1 cellular context compared by ENCODE assay signal in genomic region chrX:119605739-119606507, GRCh38.
TF ChIP-seq lines count a peak whose summit lies in the region.

Gene NKRF (minus strand): TSS chrX:119606424.

TF ChIP-seq in K562, 482 proteins besides CTCF, POLR2A, EP300 and RAD21 (continued from another document and continues in another):
- TF ChIP-seq RBM39 (optimal IDR thresholded peaks at IDR 0.05; ENCODE audit: low read depth, low read length), result no peak
- no peak for TF ChIP-seq CC2D1A (IDR thresholded peaks at IDR 0.05)
- peak; percentile 67; the same call in 1 of the 2 replicates for TF ChIP-seq TFAP4 (CRISPR knock-in tag; IDR thresholded peaks at IDR 0.05; ENCODE audit: borderline replicate concordance)
- TF ChIP-seq HNRNPK (IDR thresholded peaks at IDR 0.05; ENCODE audit: low read depth, low read length, poor library complexity, severe bottlenecking), result no peak
- no peak for TF ChIP-seq CUX1 (CRISPR knock-in tag; IDR thresholded peaks at IDR 0.05)
- peak; percentile 61 for TF ChIP-seq SMAD1 (IDR thresholded peaks at IDR 0.05; ENCODE audit: low read depth, low read length, partially characterized antibody)
- 0 out of 2 replicates have a peak, but pooled peaks have one; percentile 37 for TF ChIP-seq NKRF (IDR thresholded peaks at IDR 0.05; ENCODE audit: borderline replicate concordance)
- TF ChIP-seq RBM14 (IDR thresholded peaks at IDR 0.05; ENCODE audit: borderline replicate concordance, insufficient read depth, low read depth, low read length), result no peak
- no peak for TF ChIP-seq ZNF77 (CRISPR knock-in tag; IDR thresholded peaks at IDR 0.05)
- 0 out of 2 replicates have a peak, but pooled peaks have one; percentile 34 for TF ChIP-seq BRD4 (IDR thresholded peaks at IDR 0.05)
- no peak for TF ChIP-seq ARID3B (CRISPR knock-in tag; IDR thresholded peaks at IDR 0.05; ENCODE audit: borderline replicate concordance)
- TF ChIP-seq TEAD4 (IDR thresholded peaks at IDR 0.05; ENCODE audit: low read length), result 0 out of 2 replicates have a peak, but pooled peaks have one; percentile 26
- TF ChIP-seq TEAD4 (CRISPR knock-in tag; IDR thresholded peaks at IDR 0.05; ENCODE audit: borderline replicate concordance), result no peak
- no peak for TF ChIP-seq MITF (IDR thresholded peaks at IDR 0.05)
- no peak for TF ChIP-seq ZNF124 (CRISPR knock-in tag; IDR thresholded peaks at IDR 0.05)
- no peak for TF ChIP-seq ZBTB12 (CRISPR knock-in tag; IDR thresholded peaks at IDR 0.05)
- no peak for TF ChIP-seq PHF20 (IDR thresholded peaks at IDR 0.05; ENCODE audit: partially characterized antibody)
- TF ChIP-seq ZNF740 (CRISPR knock-in tag; IDR thresholded peaks at IDR 0.05), result peak; percentile 56; the same call in 1 of the 2 replicates
- TF ChIP-seq ZNF740 (tag; IDR thresholded peaks at IDR 0.05), result peak in 1 of 2 experiments; percentile 62; a peak in 1 of 4 replicates
- peak; percentile 33; the same call in 1 of the 2 replicates for TF ChIP-seq MBD2 (IDR thresholded peaks at IDR 0.05; ENCODE audit: borderline replicate concordance, low read depth)
- TF ChIP-seq CREB5 (CRISPR knock-in tag; IDR thresholded peaks at IDR 0.05), result no peak
- no peak for TF ChIP-seq PTBP1 (IDR thresholded peaks at IDR 0.05; ENCODE audit: low read depth, low read length)
- peak; percentile 46 to 75 for TF ChIP-seq E2F6 (IDR thresholded peaks at IDR 0.05; ENCODE audit: borderline replicate concordance in 1 of 2, extremely low read depth in 1 of 2, insufficient read depth in 1 of 2, insufficient read length in 1 of 2, low read depth in 1 of 2, low read length in 1 of 2, poor library complexity in 1 of 2, severe bottlenecking in 1 of 2)
- TF ChIP-seq STAT6 (CRISPR knock-in tag; IDR thresholded peaks at IDR 0.05), result 0 out of 2 replicates have a peak, but pooled peaks have one; percentile 34
- peak; percentile 89; the same call in 1 of the 2 replicates for TF ChIP-seq ZC3H4 (CRISPR knock-in tag; IDR thresholded peaks at IDR 0.05; ENCODE audit: borderline replicate concordance)
- no peak for TF ChIP-seq ATF3 (IDR thresholded peaks at IDR 0.05)
- no peak for TF ChIP-seq ATF3 (CRISPR knock-in tag; conservative IDR thresholded peaks at IDR 0.05)
- TF ChIP-seq U2AF2 (optimal IDR thresholded peaks at IDR 0.05; ENCODE audit: low read depth, low read length), result no peak
- no peak for TF ChIP-seq SIX5 (IDR thresholded peaks at IDR 0.05; ENCODE audit: borderline replicate concordance in 1 of 2, insufficient read depth in 1 of 2, low read depth in 1 of 2, low read length in 2 of 2)
- no peak for TF ChIP-seq CBX8 (IDR thresholded peaks at IDR 0.05; ENCODE audit: borderline replicate concordance, extremely low read depth, low read depth, low read length, poor library complexity, severe bottlenecking)
- no peak for TF ChIP-seq ZNF445 (CRISPR knock-in tag; IDR thresholded peaks at IDR 0.05; ENCODE audit: low read depth)
- no peak for TF ChIP-seq BRF2 (IDR thresholded peaks at IDR 0.05; ENCODE audit: borderline replicate concordance, insufficient read depth, insufficient read length)
- no peak for TF ChIP-seq CHD4 (IDR thresholded peaks at IDR 0.05; ENCODE audit: insufficient read depth, insufficient replicate concordance, low read depth, low read length, poor library complexity, severe bottlenecking)
- TF ChIP-seq RBBP5 (IDR thresholded peaks at IDR 0.05; ENCODE audit: borderline replicate concordance, insufficient read depth, low read length, poor library complexity, severe bottlenecking), result no peak
- TF ChIP-seq RFX1 (IDR thresholded peaks at IDR 0.05), result no peak
